ENCODE assay signal across 8 cellular contexts in the genomic region with DNA sequence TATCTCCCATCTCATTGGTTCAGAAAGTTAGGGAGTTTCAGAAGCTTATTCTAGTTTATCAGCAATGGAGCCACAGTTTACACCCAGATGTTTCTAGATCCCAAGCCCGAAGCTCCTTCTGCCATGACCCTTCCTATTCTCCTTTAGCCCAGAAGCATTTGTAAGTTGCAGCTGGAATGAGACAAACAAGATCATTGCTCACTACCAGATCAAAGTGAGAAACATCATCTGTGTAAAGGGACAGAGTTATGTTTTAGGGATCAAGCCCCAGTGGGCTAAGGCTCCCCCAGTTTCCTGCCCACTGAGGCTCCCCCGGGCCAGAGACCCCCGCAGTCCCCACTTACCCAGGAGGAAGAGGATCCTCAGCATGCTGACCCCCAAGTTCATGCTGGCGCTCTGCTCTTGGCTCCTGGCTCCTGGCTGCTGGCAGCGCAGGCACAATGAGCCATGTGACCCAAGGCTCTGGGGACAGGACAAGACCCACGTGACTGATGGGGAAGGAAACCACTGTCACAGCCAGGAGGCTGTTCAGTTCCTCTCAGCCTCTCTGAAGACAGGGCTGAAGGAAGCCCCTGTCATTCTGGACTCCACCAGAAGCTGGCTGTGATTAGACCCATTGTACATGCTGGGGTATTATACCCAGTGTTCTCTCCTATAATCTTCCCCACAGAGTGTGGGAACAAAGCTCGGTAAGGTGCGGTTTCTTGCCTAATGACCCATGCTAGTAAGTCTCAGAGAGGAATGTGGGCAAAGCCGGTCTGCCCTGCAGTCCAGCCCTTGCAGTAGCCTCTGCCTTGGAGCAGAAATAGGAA. TPM values are rescaled to one million over a fixed set of nuclear protein-coding genes. Genes with fewer than 3 reads are reported as not detected.
A peak's percentile ranks its signal among the peaks of the same experiment; 100 is the strongest.
DNase-seq lines count a peak whose midpoint lies in the region; ATAC-seq, FAIRE-seq and TF ChIP-seq lines count a peak whose summit lies in the region.

A gene with protein sequence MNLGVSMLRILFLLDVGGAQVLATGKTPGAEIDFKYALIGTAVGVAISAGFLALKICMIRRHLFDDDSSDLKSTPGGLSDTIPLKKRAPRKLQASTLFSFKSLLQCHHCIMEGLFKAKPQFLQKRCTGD (minus strand): TSS at position 442 of the 812 bp plus-strand sequence. CDS start 55 bp downstream, at position 387.

- CTCF ChIA-PET in CD4-positive, alpha-beta T cell (lab: Charles Lee): no interaction called here
- CTCF ChIA-PET in WTC11 (lab: Charles Lee): interaction anchor here (0.7 kb wide), 1 partner anchor 24 kb away, joined by 3 read pairs; no protein-coding TSS in a partner anchor

- peak within 1 kb of the TSS; percentile 62 for H3K4me3 ChIP-seq in left ventricle myocardium inferior
- H3K4me3 ChIP-seq in small intestine (ENCODE audit: low read depth in 1 of 2, low read length in 2 of 2): peak within 1 kb of the TSS in 1 of 2 donors; percentile 12

- peaks cover 18% of the 10 kb centered on the region for H3K4me1 Mint-ChIP-seq in CD4-positive, alpha-beta T cell (ENCODE audit: low read depth)
- 0 out of 2 replicates have a peak, but pooled peaks cover 4% of the 10 kb centered on the region for H3K4me1 Mint-ChIP-seq in WTC11

- H3K36me3 Mint-ChIP-seq in CD4-positive, alpha-beta T cell (ENCODE audit: low read depth): no peaks in the 10 kb centered on the region
- H3K36me3 Mint-ChIP-seq in WTC11: no peaks in the 10 kb centered on the region

- FAIRE-seq in small intestine (lab: Jason Lieb, UNC): no peak

- peaks cover 30% of the 10 kb centered on the region for H3K27me3 Mint-ChIP-seq in CD4-positive, alpha-beta T cell
- H3K27me3 Mint-ChIP-seq in WTC11 (ENCODE audit: low read depth): no peaks in the 10 kb centered on the region

- H3K4me1 ChIP-seq in left ventricle myocardium inferior: peaks cover 67% of the 10 kb centered on the region
- no peaks in the 10 kb centered on the region for H3K4me1 ChIP-seq in small intestine (ENCODE audit: control insufficient read depth in 2 of 2, insufficient read depth in 1 of 2, low read depth in 1 of 2, low read length in 1 of 2)

- H3K36me3 ChIP-seq in left ventricle myocardium inferior (no peaks in the 10 kb centered on the region), small intestine (ENCODE audit: control insufficient read depth in 2 of 2, insufficient read depth in 2 of 2, low read length in 2 of 2) (no peaks in the 10 kb centered on the region)

- H3K9me3 Mint-ChIP-seq in CD4-positive, alpha-beta T cell: no peaks in the 10 kb centered on the region
- H3K9me3 Mint-ChIP-seq in WTC11: no peaks in the 10 kb centered on the region

- peak in 1 of 10 experiments; percentile 14 for DNase-seq in CD4-positive, alpha-beta T cell
- DNase-seq in WTC11 (ENCODE audit: low spot score) (no peak), left ventricle myocardium inferior (peak; percentile 83), small intestine (peak; percentile 51), HPDE6-E6E7 (ENCODE audit: extremely low spot score) (no peak), NCI-H2029 (lab: John Stamatoyannopoulos, UW) (no peak)

- peak within 1 kb of the TSS; percentile 16 for H3K27ac Mint-ChIP-seq in CD4-positive, alpha-beta T cell
- H3K27ac Mint-ChIP-seq in WTC11: no peak within 1 kb of the TSS

- no peak for TF ChIP-seq CTCF in CD4-positive, alpha-beta T cell (IDR thresholded peaks at IDR 0.05)
- no peak for TF ChIP-seq CTCF in WTC11 (IDR thresholded peaks at IDR 0.05)
- peak; percentile 41 for TF ChIP-seq CTCF in left ventricle myocardium inferior (IDR thresholded peaks at IDR 0.05; ENCODE audit: borderline replicate concordance)

- H3K9me3 ChIP-seq in CD4-positive, alpha-beta T cell (ENCODE audit: control insufficient read depth, low read length): no peaks in the 10 kb centered on the region
- H3K9me3 ChIP-seq in left ventricle myocardium inferior (replicated peaks) (no peaks in the 10 kb centered on the region), small intestine (ENCODE audit: control insufficient read depth, low read depth) (no peaks in the 10 kb centered on the region)

- WGBS in small intestine, 3 donors: 34 to 68% (median 51%) methylated on average over 9 of the region's 9 CpGs

- POLR2A ChIA-PET in CD4-positive, alpha-beta T cell (lab: Charles Lee): no interaction called here
- POLR2A ChIA-PET in WTC11 (lab: Charles Lee): no interaction called here

- H3K27ac ChIP-seq in CD4-positive, alpha-beta T cell (ENCODE audit: low read depth, low read length): no peak within 1 kb of the TSS
- H3K27ac ChIP-seq in left ventricle myocardium inferior (replicated peaks): peak within 1 kb of the TSS; percentile 84
- H3K27ac ChIP-seq in small intestine (ENCODE audit: low read depth in 1 of 2, low read length in 1 of 2): peak within 1 kb of the TSS in 1 of 2 donors; percentile 53

- H3K27me3 ChIP-seq in CD4-positive, alpha-beta T cell (ENCODE audit: control insufficient read depth, insufficient read depth, low read length): peaks cover 7% of the 10 kb centered on the region
- no peaks in the 10 kb centered on the region for H3K27me3 ChIP-seq in left ventricle myocardium inferior (ENCODE audit: low read depth)
- no peaks in the 10 kb centered on the region for H3K27me3 ChIP-seq in small intestine (ENCODE audit: control insufficient read depth in 2 of 2, insufficient read depth in 2 of 2, low read length in 2 of 2)

- peak; percentile 56 for ATAC-seq in CD4-positive, alpha-beta T cell (ENCODE audit: poor library complexity)
- ATAC-seq in GM19328 (IDR thresholded peaks at IDR 0.05; ENCODE audit: unreplicated experiment) (peak; percentile 59), HG03439 (IDR thresholded peaks at IDR 0.05; ENCODE audit: unreplicated experiment) (peak; percentile 69), WTC11 (no peak)

- peak within 1 kb of the TSS; percentile 60 for H3K4me3 Mint-ChIP-seq in CD4-positive, alpha-beta T cell
- H3K4me3 Mint-ChIP-seq in WTC11: no peak within 1 kb of the TSS

- intact Hi-C loops in CD4-positive, alpha-beta T cell (cut with DNase I, micrococcal nuclease): no loop called here
- intact Hi-C loops in left ventricle myocardium inferior (cut with micrococcal nuclease): no loop called here

TF ChIP-seq in WTC11, 78 proteins besides CTCF, POLR2A, EP300 and RAD21:
- no peak for TF ChIP-seq NFYB (CRISPR knock-in tag; conservative IDR thresholded peaks at IDR 0.05; ENCODE audit: low read depth)
- TF ChIP-seq, protein P1, sequence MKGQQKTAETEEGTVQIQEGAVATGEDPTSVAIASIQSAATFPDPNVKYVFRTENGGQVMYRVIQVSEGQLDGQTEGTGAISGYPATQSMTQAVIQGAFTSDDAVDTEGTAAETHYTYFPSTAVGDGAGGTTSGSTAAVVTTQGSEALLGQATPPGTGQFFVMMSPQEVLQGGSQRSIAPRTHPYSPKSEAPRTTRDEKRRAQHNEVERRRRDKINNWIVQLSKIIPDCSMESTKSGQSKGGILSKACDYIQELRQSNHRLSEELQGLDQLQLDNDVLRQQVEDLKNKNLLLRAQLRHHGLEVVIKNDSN (CRISPR knock-in tag; IDR thresholded peaks at IDR 0.05): peak; percentile 47; the same call in 1 of the 2 replicates

RNA-seq across cellular contexts. Expression of the gene that starts here (rescaled TPM):
- total RNA-seq in CD4-positive, alpha-beta T cell: 1 to 10 TPM; 1.8 to 2.2 TPM
- 0.09 to 0.39 TPM (median 0.27 TPM) in 3 replicates for total RNA-seq in WTC11 (2021)
- 29.0 TPM for total RNA-seq in left ventricle myocardium inferior
- polyA plus RNA-seq in small intestine: 10 to 100 TPM in 1 of 3 donors, 1 to 10 TPM in 2; 1.8 to 19.9 (median 3.0) TPM

Comparison
In these comparisons a context has a peak if more than half of its experiments do, and no peak if none do; other contexts are left out.
1. DNase-seq: peak in left ventricle myocardium inferior (single experiment) and small intestine (single experiment); none in WTC11 (single experiment), HPDE6-E6E7 (single experiment) and NCI-H2029 (single experiment).